Comparison of ENCODE assay signal across 19 cellular contexts in genomic region chr3:13146643-13147143, GRCh38.
DNase-seq lines count a peak whose midpoint lies in the region; ATAC-seq, FAIRE-seq and TF ChIP-seq lines count a peak whose summit lies in the region.
"Had no signal": no experiment of that assay in that cellular context is flagged by ENCODE, and none has a peak within 500 bp of the region (broad histone marks: within the 10 kb centered on the region; RNA-seq: fewer than 3 reads in every experiment).

No MANE protein-coding gene starts in this region.

- TF ChIP-seq CTCF in WTC11 (IDR thresholded peaks at IDR 0.05) = no peak
- TF ChIP-seq CTCF in kidney (IDR thresholded peaks at IDR 0.05; ENCODE audit: borderline replicate concordance, extremely low read depth, insufficient read depth) = no peak
- TF ChIP-seq CTCF in suprapubic skin (IDR thresholded peaks at IDR 0.05) = no peak
- no peak for TF ChIP-seq CTCF in OCI-LY7 (conservative IDR thresholded peaks at IDR 0.05; ENCODE audit: low read length)

- intact Hi-C loops in kidney (cut with DNase I) = no loop called here
- intact Hi-C loops in OCI-LY7 (cut with micrococcal nuclease; ENCODE audit: unreplicated experiment) = no loop called here

- H3K27ac Mint-ChIP-seq in WTC11 = no peak overlapping the region
- H3K27ac Mint-ChIP-seq: CD14-positive monocyte; CD8-positive, alpha-beta T cell had no signal

- H3K23ac ChIP-seq in neuronal stem cell (ENCODE audit: low read depth, low read length, poor library complexity) = no peak overlapping the region

- H2BK5ac ChIP-seq in neuronal stem cell (ENCODE audit: low read length) = no peak overlapping the region

- no peak overlapping the region for H2BK12ac ChIP-seq in neuronal stem cell (ENCODE audit: low read length)

- BruUV-seq in OCI-LY7 (replicated peaks; lab: Mats Ljungman, UMichigan) = no TSS peak

- 0 out of 2 replicates have a peak, but pooled peaks cover 2% of the 10 kb centered on the region for H3K36me3 Mint-ChIP-seq in WTC11
- H3K36me3 Mint-ChIP-seq: CD14-positive monocyte; CD8-positive, alpha-beta T cell had no signal

- H3K4me3 ChIP-seq in kidney (ENCODE audit: low read length in 2 of 2) (no peak overlapping the region), neuronal stem cell (ENCODE audit: low read length in 2 of 2) (no peak overlapping the region), suprapubic skin (no peak overlapping the region), OCI-LY7 (ENCODE audit: low read depth, low read length, poor library complexity, severe bottlenecking) (no peak overlapping the region)
- H3K4me3 ChIP-seq: A549, HAP-1 had no signal

- no peak overlapping the region for H2BK120ac ChIP-seq in neuronal stem cell (ENCODE audit: low read depth, low read length)

- H3K9me3 Mint-ChIP-seq in WTC11 = peaks cover 10% of the 10 kb centered on the region; the same call in 1 of the 2 replicates
- H3K9me3 Mint-ChIP-seq: CD8-positive, alpha-beta T cell had no signal

- POLR2A ChIA-PET in WTC11 (lab: Charles Lee) = no interaction called here
- POLR2A ChIA-PET in OCI-LY7 (lab: Charles Lee) = no interaction called here

- no peak for TF ChIP-seq EP300 in suprapubic skin (IDR thresholded peaks at IDR 0.05)

- no peak overlapping the region for H3K18ac ChIP-seq in neuronal stem cell (ENCODE audit: low read length)

- H3K9ac ChIP-seq in kidney (ENCODE audit: low read length in 2 of 2) (no peak overlapping the region), neuronal stem cell (ENCODE audit: low read depth, low read length, poor library complexity) (no peak overlapping the region)

- no peak overlapping the region for H3K4ac ChIP-seq in neuronal stem cell (ENCODE audit: low read length)

- no peaks in the 10 kb centered on the region for H3K79me1 ChIP-seq in neuronal stem cell (ENCODE audit: low read depth, low read length)

- H2AK5ac ChIP-seq in neuronal stem cell (ENCODE audit: low read depth, low read length) = no peak overlapping the region

- no peak for TF ChIP-seq POLR2A in suprapubic skin (IDR thresholded peaks at IDR 0.05)

- H3K9me3 ChIP-seq in kidney (ENCODE audit: control insufficient read depth in 1 of 2, low read length in 2 of 2) (peaks cover 0 to 3% of the 10 kb centered on the region in 2 donors), neuronal stem cell (replicated peaks in 1 of 2; ENCODE audit: control insufficient read depth in 2 of 2, insufficient read depth in 1 of 2, low read depth in 1 of 2, low read length in 2 of 2) (no peaks in the 10 kb centered on the region), suprapubic skin (no peaks in the 10 kb centered on the region), OCI-LY7 (ENCODE audit: low read length) (no peaks in the 10 kb centered on the region)
- H3K9me3 ChIP-seq: A549, BE2C, HAP-1 had no signal

- peak; percentile 1 for DNase-seq in WTC11 (ENCODE audit: low spot score)
- peak; percentile 21 for DNase-seq in kidney
- DNase-seq in neuronal stem cell (ENCODE audit: low spot score) = no peak
- DNase-seq in suprapubic skin (ENCODE audit: low spot score in 2 of 2) = peak; percentile 9 to 37
- no peak for DNase-seq in OCI-LY7 (ENCODE audit: low spot score)
- no peak for DNase-seq in DMS79 (lab: John Stamatoyannopoulos, UW)
- no peak for DNase-seq in NCI-H1417 treated with DMSO at 0.1 percent for 48 hours (lab: John Stamatoyannopoulos, UW)
- no peak for DNase-seq in GM19238 (ENCODE audit: insufficient read length, low spot score)
- DNase-seq: BE2C; CD8-positive, alpha-beta T cell; COR-L47; DMS153; DND-41; GDM1 had no signal

- H3K27me3 Mint-ChIP-seq in WTC11 (ENCODE audit: low read depth) = no peaks in the 10 kb centered on the region

- no peaks in the 10 kb centered on the region for H3K79me2 ChIP-seq in OCI-LY7 (ENCODE audit: insufficient read depth, low read depth, low read length)

- no peak for FAIRE-seq in kidney (lab: Jason Lieb, UNC)
- FAIRE-seq: A549, D721Med, H1 had no signal

- H4K91ac ChIP-seq in neuronal stem cell (ENCODE audit: low read depth, low read length, poor library complexity) = no peak overlapping the region

- CTCF ChIA-PET in WTC11 (lab: Charles Lee) = interaction anchor here (0.9 to 3.2 kb wide), 5 partner anchors 11 to 333 kb away, joined by 3 to 18 read pairs (median 9); partner anchors contain the start of gene HDAC11
- CTCF ChIA-PET in OCI-LY7 (lab: Charles Lee; ENCODE audit: unreplicated experiment) = no interaction called here

- peaks cover 3% of the 10 kb centered on the region; the same call in 1 of the 2 replicates for H3K4me1 Mint-ChIP-seq in WTC11

- no peaks in the 10 kb centered on the region for H4K20me1 ChIP-seq in OCI-LY7 (ENCODE audit: insufficient read depth, low read length)

- peak overlapping the region; percentile 12 for H3K4me2 ChIP-seq in neuronal stem cell (ENCODE audit: insufficient read depth, low read length, poor library complexity, severe bottlenecking)
- H3K4me2 ChIP-seq in OCI-LY7 (ENCODE audit: low read length) = no peak overlapping the region
- H3K4me2 ChIP-seq: A549 had no signal

- no peak for ATAC-seq in WTC11
- ATAC-seq: A549; CD8-positive, alpha-beta T cell had no signal

- no peaks in the 10 kb centered on the region for H3K27me3 ChIP-seq in neuronal stem cell (ENCODE audit: control insufficient read depth in 3 of 3, insufficient read depth in 3 of 3, low read depth in 1 of 3, low read length in 3 of 3)
- no peaks in the 10 kb centered on the region for H3K27me3 ChIP-seq in suprapubic skin
- H3K27me3 ChIP-seq: BE2C had no signal

- WGBS in neuronal stem cell (ENCODE audit: extremely low coverage in 2 of 2, insufficient read length in 2 of 2, insufficient replicate concordance in 1 of 2), 2 donors = no CpG with 5 or more reads among the region's 9 CpGs
- WGBS in suprapubic skin = 84% methylated on average over 9 of the region's 9 CpGs

- H3K9me2 ChIP-seq in OCI-LY7 (ENCODE audit: insufficient read depth, low read length) = no peaks in the 10 kb centered on the region

- H3K36me3 ChIP-seq in kidney (ENCODE audit: control insufficient read depth in 1 of 2, insufficient read depth in 2 of 2, low read length in 2 of 2) (no peaks in the 10 kb centered on the region), neuronal stem cell (replicated peaks in 1 of 2; ENCODE audit: control insufficient read depth in 2 of 2, insufficient read depth in 2 of 2, low read length in 2 of 2) (no peaks in the 10 kb centered on the region), suprapubic skin (no peaks in the 10 kb centered on the region), OCI-LY7 (ENCODE audit: insufficient read depth, low read length) (no peaks in the 10 kb centered on the region)
- H3K36me3 ChIP-seq: BE2C, HAP-1 had no signal

- H2AFZ ChIP-seq in neuronal stem cell (ENCODE audit: low read length) (no peak overlapping the region), OCI-LY7 (ENCODE audit: low read length) (no peak overlapping the region)

- H3K14ac ChIP-seq in neuronal stem cell (ENCODE audit: low read length) = no peak overlapping the region

- H2BK15ac ChIP-seq in neuronal stem cell (ENCODE audit: low read length) = no peak overlapping the region

- H3K4me1 ChIP-seq in kidney (ENCODE audit: control insufficient read depth in 1 of 2, insufficient read depth in 1 of 2, low read depth in 1 of 2, low read length in 2 of 2) = no peaks in the 10 kb centered on the region
- H3K4me1 ChIP-seq in neuronal stem cell (ENCODE audit: control insufficient read depth in 2 of 2, insufficient read depth in 1 of 2, low read depth in 1 of 2, low read length in 2 of 2) = peaks cover 0 to 5% of the 10 kb centered on the region in 2 donors
- H3K4me1 ChIP-seq in suprapubic skin = no peaks in the 10 kb centered on the region
- no peaks in the 10 kb centered on the region for H3K4me1 ChIP-seq in OCI-LY7 (ENCODE audit: insufficient read depth, low read length, poor library complexity, severe bottlenecking)
- H3K4me1 ChIP-seq: A549, BE2C, HAP-1 had no signal

- no peak overlapping the region for H3K4me3 Mint-ChIP-seq in WTC11
- H3K4me3 Mint-ChIP-seq: CD14-positive monocyte; CD8-positive, alpha-beta T cell had no signal

- no peak overlapping the region for H4K8ac ChIP-seq in neuronal stem cell (ENCODE audit: low read depth, low read length)

- H3K27ac ChIP-seq in kidney (ENCODE audit: low read depth in 2 of 2, low read length in 2 of 2) (no peak overlapping the region), neuronal stem cell (replicated peaks; ENCODE audit: low read length) (no peak overlapping the region), suprapubic skin (no peak overlapping the region), OCI-LY7 (ENCODE audit: low read depth, low read length, poor library complexity, severe bottlenecking) (no peak overlapping the region)
- H3K27ac ChIP-seq: A549 had no signal

TF ChIP-seq in WTC11, 78 proteins besides CTCF, POLR2A, EP300 and RAD21 (continues in another document):
- no peak for TF ChIP-seq SOX15 (CRISPR knock-in tag; IDR thresholded peaks at IDR 0.05)
- no peak for TF ChIP-seq IRF1 (CRISPR knock-in tag; IDR thresholded peaks at IDR 0.05)
- TF ChIP-seq ZNF232 (CRISPR knock-in tag; IDR thresholded peaks at IDR 0.05) = no peak
- TF ChIP-seq ZBTB21 (CRISPR knock-in tag; IDR thresholded peaks at IDR 0.05; ENCODE audit: borderline replicate concordance) = no peak
- TF ChIP-seq ATF3 (CRISPR knock-in tag; conservative IDR thresholded peaks at IDR 0.05) = no peak
- no peak for TF ChIP-seq ATF1 (CRISPR knock-in tag; IDR thresholded peaks at IDR 0.05)
- TF ChIP-seq CREB1 (CRISPR knock-in tag; IDR thresholded peaks at IDR 0.05) = no peak

Comparison
In these comparisons a context has a peak if more than half of its experiments do, and no peak if none do; other contexts are left out.
1. DNase-seq: peak in WTC11 (single experiment), kidney (single experiment) and suprapubic skin (2 of 2); none in neuronal stem cell (single experiment), OCI-LY7 (single experiment), DMS79 (single experiment), NCI-H1417 treated with DMSO at 0.1 percent for 48 hours (single experiment) and GM19238 (single experiment).